In the genomic region with DNA sequence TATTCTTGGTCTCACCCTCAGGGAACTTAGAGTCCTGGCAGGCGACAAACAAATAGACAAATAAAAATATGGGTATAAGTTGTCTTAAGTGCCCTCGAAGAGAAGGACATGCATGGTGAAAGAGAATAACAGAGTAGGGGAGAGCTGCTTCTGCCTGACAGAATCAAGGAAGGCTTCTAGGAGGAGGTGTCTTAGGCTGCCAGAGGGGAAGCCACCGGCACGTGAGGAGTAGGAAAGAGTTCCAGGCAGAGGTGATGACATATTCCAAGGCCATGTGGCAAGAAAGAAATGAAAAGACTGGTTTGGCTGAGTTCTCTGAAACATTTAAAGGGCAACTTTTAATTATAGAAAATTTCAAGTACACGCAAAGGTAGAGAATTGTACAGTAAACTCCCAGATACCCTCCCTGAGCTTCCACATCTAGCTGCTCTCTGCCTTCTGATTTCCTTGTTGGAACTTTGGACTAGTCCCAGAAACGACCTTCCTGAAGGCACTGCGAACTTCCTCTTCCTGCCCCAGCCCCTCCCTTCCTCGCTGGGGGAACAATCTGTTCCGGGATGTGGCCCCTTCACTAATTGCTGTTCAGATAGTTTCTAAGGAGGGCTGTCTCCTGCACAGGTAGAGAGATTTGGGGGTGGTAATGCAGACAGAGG, we compare ENCODE assay signal across 1 cellular context.
TF ChIP-seq lines count a peak whose summit lies in the region.

No MANE protein-coding gene starts in this region.

TF ChIP-seq in K562, 482 proteins besides CTCF, POLR2A, EP300 and RAD21 (continued from another document):
- TF ChIP-seq ZBTB40 (IDR thresholded peaks at IDR 0.05), result peak; percentile 44; the same call in 1 of the 2 replicates
- no peak for TF ChIP-seq ZBTB40 (CRISPR knock-in tag; IDR thresholded peaks at IDR 0.05)
- no peak for TF ChIP-seq SAFB2 (IDR thresholded peaks at IDR 0.05; ENCODE audit: borderline replicate concordance, low read depth, low read length, severe bottlenecking)
- TF ChIP-seq ZC3H11A (IDR thresholded peaks at IDR 0.05; ENCODE audit: low read depth, low read length), result no peak
- TF ChIP-seq, protein P1, sequence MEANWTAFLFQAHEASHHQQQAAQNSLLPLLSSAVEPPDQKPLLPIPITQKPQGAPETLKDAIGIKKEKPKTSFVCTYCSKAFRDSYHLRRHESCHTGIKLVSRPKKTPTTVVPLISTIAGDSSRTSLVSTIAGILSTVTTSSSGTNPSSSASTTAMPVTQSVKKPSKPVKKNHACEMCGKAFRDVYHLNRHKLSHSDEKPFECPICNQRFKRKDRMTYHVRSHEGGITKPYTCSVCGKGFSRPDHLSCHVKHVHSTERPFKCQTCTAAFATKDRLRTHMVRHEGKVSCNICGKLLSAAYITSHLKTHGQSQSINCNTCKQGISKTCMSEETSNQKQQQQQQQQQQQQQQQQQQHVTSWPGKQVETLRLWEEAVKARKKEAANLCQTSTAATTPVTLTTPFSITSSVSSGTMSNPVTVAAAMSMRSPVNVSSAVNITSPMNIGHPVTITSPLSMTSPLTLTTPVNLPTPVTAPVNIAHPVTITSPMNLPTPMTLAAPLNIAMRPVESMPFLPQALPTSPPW (CRISPR knock-in tag; IDR thresholded peaks at IDR 0.05), result peak; percentile 30; the same call in 1 of the 2 replicates
- TF ChIP-seq BHLHE40 (IDR thresholded peaks at IDR 0.05; ENCODE audit: low read length), result 0 out of 2 replicates have a peak, but pooled peaks have one; percentile 24
- TF ChIP-seq GABPA (tag; conservative IDR thresholded peaks at IDR 0.05; ENCODE audit: low read depth), result peak; percentile 50; the same call in 1 of the 2 replicates
- TF ChIP-seq ZNF764 (CRISPR knock-in tag; IDR thresholded peaks at IDR 0.05; ENCODE audit: low read depth), result no peak
